Comparison of ENCODE assay signal across 11 cellular contexts in the genomic region with DNA sequence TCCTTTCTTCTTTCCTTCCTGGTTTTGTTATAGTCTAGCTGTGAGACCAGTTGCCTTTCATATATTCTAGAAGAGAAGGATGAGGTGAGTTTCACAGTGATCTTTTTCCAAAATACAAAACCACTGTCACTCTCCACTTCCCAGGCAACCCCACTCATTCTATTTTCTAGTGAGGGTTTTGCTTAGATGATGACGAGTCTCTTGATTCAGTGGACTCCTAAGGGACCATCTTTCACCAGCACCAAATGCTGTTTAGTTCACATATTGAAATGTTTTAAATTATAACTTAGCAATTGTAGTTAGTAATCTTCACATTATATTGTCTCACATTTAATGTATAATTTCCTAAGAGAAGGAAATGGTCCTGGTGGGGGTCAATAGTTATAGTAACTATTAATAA. TPM values are rescaled to one million over a fixed set of nuclear protein-coding genes. Genes with fewer than 3 reads are reported as not detected.
DNase-seq lines count a peak whose midpoint lies in the region; ATAC-seq and TF ChIP-seq lines count a peak whose summit lies in the region.
"Had no signal": no experiment of that assay in that cellular context is flagged by ENCODE, and none has a peak within 500 bp of the region (broad histone marks: within the 10 kb centered on the region; RNA-seq: fewer than 3 reads in every experiment).

No MANE protein-coding gene starts in this region.

- TF ChIP-seq CTCF in hepatocyte (IDR thresholded peaks at IDR 0.05; ENCODE audit: poor library complexity): no peak

- H2AFZ ChIP-seq in hepatocyte: no peak overlapping the region

- no peaks in the 10 kb centered on the region for H3K27me3 Mint-ChIP-seq in T-helper 2 cell treated with Interferon-gamma antibody and Interleukin-4, amounts not matched to agents 5 μg/mL and 100 μg/mL, for 36 hours (ENCODE audit: low read depth)
- H3K27me3 Mint-ChIP-seq in activated CD4-positive, alpha-beta memory T cell treated with anti-CD3 and anti-CD28 coated beads for 36 hours: no peaks in the 10 kb centered on the region
- H3K27me3 Mint-ChIP-seq in stimulated activated naive B cell treated with anti-CD40 and anti-IgM and Interleukin-4, amounts not matched to agents 10 μg/mL and 1 μg/mL and 100 μg/mL, for 72 hours: no peaks in the 10 kb centered on the region

- no peaks in the 10 kb centered on the region for H3K36me3 ChIP-seq in hepatocyte (replicated peaks; ENCODE audit: insufficient read depth, low read depth)

- peak overlapping the region; percentile 41 for H3K4me2 ChIP-seq in hepatocyte
- H3K4me2 ChIP-seq: A549 had no signal

- no peak for DNase-seq in T-helper 2 cell treated with Interferon-gamma antibody and Interleukin-4, amounts not matched to agents 5 μg/mL and 100 μg/mL, for 36 hours (ENCODE audit: low spot score)
- DNase-seq in T-helper 2 cell: no peak
- no peak for DNase-seq in activated CD4-positive, alpha-beta memory T cell treated with anti-CD3 and anti-CD28 coated beads for 36 hours
- no peak for DNase-seq in hepatocyte (ENCODE audit: low spot score)
- DNase-seq in stimulated activated naive B cell treated with anti-CD40 and anti-IgM and Interleukin-4, amounts not matched to agents 10 μg/mL and 1 μg/mL and 100 μg/mL, for 72 hours: no peak
- DNase-seq in NOMO-1 treated with dmso at 0.1 percent for 144 hours (lab: John Stamatoyannopoulos, UW; ENCODE audit: unreplicated experiment): no peak
- DNase-seq: left ventricle myocardium superior, NCI-H1694 had no signal

- no peaks in the 10 kb centered on the region for H3K9me2 ChIP-seq in hepatocyte (replicated peaks; ENCODE audit: insufficient read depth)

- H3K27ac ChIP-seq in hepatocyte: peak overlapping the region; percentile 49
- H3K27ac ChIP-seq: A549 had no signal

- intact Hi-C loops in activated CD4-positive, alpha-beta memory T cell treated with anti-CD3 and anti-CD28 coated beads for 36 hours (cut with micrococcal nuclease): no loop called here

- POLR2A ChIA-PET in activated CD4-positive, alpha-beta memory T cell treated with anti-CD3 and anti-CD28 coated beads for 36 hours (lab: Charles Lee): interaction anchor here (1.1 kb wide), 1 partner anchor 25 kb away, joined by 3 read pairs; a partner anchor contains a TSS

- peak overlapping the region; percentile 39 for H3K4me3 Mint-ChIP-seq in T-helper 2 cell treated with Interferon-gamma antibody and Interleukin-4, amounts not matched to agents 5 μg/mL and 100 μg/mL, for 36 hours
- peak overlapping the region; percentile 7 for H3K4me3 Mint-ChIP-seq in activated CD4-positive, alpha-beta memory T cell treated with anti-CD3 and anti-CD28 coated beads for 36 hours
- peak overlapping the region; percentile 4 to 62 for H3K4me3 Mint-ChIP-seq in stimulated activated naive B cell treated with anti-CD40 and anti-IgM and Interleukin-4, amounts not matched to agents 10 μg/mL and 1 μg/mL and 100 μg/mL, for 72 hours

- peaks cover 98% of the 10 kb centered on the region for H3K79me2 ChIP-seq in hepatocyte

- H4K20me1 ChIP-seq in hepatocyte (ENCODE audit: insufficient read depth, poor library complexity, severe bottlenecking): peaks cover 88% of the 10 kb centered on the region

- H3K4me3 ChIP-seq in hepatocyte: no peak overlapping the region
- H3K4me3 ChIP-seq: A549 had no signal

- peak; percentile 35 to 38 for ATAC-seq in stimulated activated naive B cell treated with anti-CD40 and anti-IgM and Interleukin-4, amounts not matched to agents 10 μg/mL and 1 μg/mL and 100 μg/mL, for 72 hours (replicated peaks)
- no peak for ATAC-seq in GM18868 (IDR thresholded peaks at IDR 0.05; ENCODE audit: unreplicated experiment)
- ATAC-seq in GM18498 (IDR thresholded peaks at IDR 0.05; ENCODE audit: unreplicated experiment): no peak
- ATAC-seq: A549 had no signal

- H3K27ac Mint-ChIP-seq in T-helper 2 cell treated with Interferon-gamma antibody and Interleukin-4, amounts not matched to agents 5 μg/mL and 100 μg/mL, for 36 hours: peak overlapping the region; percentile 66
- H3K27ac Mint-ChIP-seq in activated CD4-positive, alpha-beta memory T cell treated with anti-CD3 and anti-CD28 coated beads for 36 hours: peak overlapping the region; percentile 79
- peak overlapping the region; percentile 87 for H3K27ac Mint-ChIP-seq in stimulated activated naive B cell treated with anti-CD40 and anti-IgM and Interleukin-4, amounts not matched to agents 10 μg/mL and 1 μg/mL and 100 μg/mL, for 72 hours

- H3K9me3 ChIP-seq in hepatocyte (ENCODE audit: low read depth): no peaks in the 10 kb centered on the region
- H3K9me3 ChIP-seq: A549 had no signal

- peaks cover 58% of the 10 kb centered on the region for H3K4me1 Mint-ChIP-seq in T-helper 2 cell treated with Interferon-gamma antibody and Interleukin-4, amounts not matched to agents 5 μg/mL and 100 μg/mL, for 36 hours (ENCODE audit: low read depth)
- H3K4me1 Mint-ChIP-seq in activated CD4-positive, alpha-beta memory T cell treated with anti-CD3 and anti-CD28 coated beads for 36 hours (ENCODE audit: low read depth): peaks cover 82% of the 10 kb centered on the region
- peaks cover 49 to 82% of the 10 kb centered on the region in 2 donors for H3K4me1 Mint-ChIP-seq in stimulated activated naive B cell treated with anti-CD40 and anti-IgM and Interleukin-4, amounts not matched to agents 10 μg/mL and 1 μg/mL and 100 μg/mL, for 72 hours

- H3K27me3 ChIP-seq in hepatocyte: no peaks in the 10 kb centered on the region

- H3K36me3 Mint-ChIP-seq in T-helper 2 cell treated with Interferon-gamma antibody and Interleukin-4, amounts not matched to agents 5 μg/mL and 100 μg/mL, for 36 hours (ENCODE audit: low read depth): peaks cover 27% of the 10 kb centered on the region
- H3K36me3 Mint-ChIP-seq in activated CD4-positive, alpha-beta memory T cell treated with anti-CD3 and anti-CD28 coated beads for 36 hours: peaks cover 6% of the 10 kb centered on the region
- H3K36me3 Mint-ChIP-seq in stimulated activated naive B cell treated with anti-CD40 and anti-IgM and Interleukin-4, amounts not matched to agents 10 μg/mL and 1 μg/mL and 100 μg/mL, for 72 hours: peaks cover 8 to 20% of the 10 kb centered on the region in 2 donors

- 71% methylated on average over 1 of the region's 1 CpG for WGBS in hepatocyte (ENCODE audit: low lambda C conversion rate, missing lambda C conversion rate)

- H3K9me3 Mint-ChIP-seq in T-helper 2 cell treated with Interferon-gamma antibody and Interleukin-4, amounts not matched to agents 5 μg/mL and 100 μg/mL, for 36 hours: no peaks in the 10 kb centered on the region
- H3K9me3 Mint-ChIP-seq in activated CD4-positive, alpha-beta memory T cell treated with anti-CD3 and anti-CD28 coated beads for 36 hours: no peaks in the 10 kb centered on the region
- no peaks in the 10 kb centered on the region for H3K9me3 Mint-ChIP-seq in stimulated activated naive B cell treated with anti-CD40 and anti-IgM and Interleukin-4, amounts not matched to agents 10 μg/mL and 1 μg/mL and 100 μg/mL, for 72 hours

- peaks cover 46% of the 10 kb centered on the region for H3K4me1 ChIP-seq in hepatocyte (ENCODE audit: insufficient read depth)
- H3K4me1 ChIP-seq: A549 had no signal

- CTCF ChIA-PET in activated CD4-positive, alpha-beta memory T cell treated with anti-CD3 and anti-CD28 coated beads for 36 hours (lab: Charles Lee): no interaction called here

RNA-seq across cellular contexts. Expression of a gene that starts 25.2 kb away (rescaled TPM):
- 10 to 100 TPM; 35.3 to 40.9 TPM for total RNA-seq in activated CD4-positive, alpha-beta memory T cell treated with anti-CD3 and anti-CD28 coated beads for 36 hours
- 86.3 and 109 TPM in 2 replicates for total RNA-seq in hepatocyte
- 36.4 and 38.9 TPM in 2 replicates for polyA plus RNA-seq in hepatocyte

Comparison
In these comparisons a context has a peak if more than half of its experiments do, and no peak if none do; other contexts are left out.
1. ATAC-seq: peak in stimulated activated naive B cell treated with anti-CD40 and anti-IgM and Interleukin-4, amounts not matched to agents 10 μg/mL and 1 μg/mL and 100 μg/mL, for 72 hours (2 of 2); none in GM18868 (single experiment) and GM18498 (single experiment).
2. Peak in every context shown above with its lines, with median percentiles within 50 percentile points of each other: H3K27ac Mint-ChIP-seq and H3K4me3 Mint-ChIP-seq.